Comparison of ENCODE assay signal across 21 cellular contexts in genomic region chr1:68046885-68047658, GRCh38. TPM values are rescaled to one million over a fixed set of nuclear protein-coding genes. Genes with fewer than 3 reads are reported as not detected.
A peak's percentile ranks its signal among the peaks of the same experiment; 100 is the strongest.
DNase-seq lines count a peak whose midpoint lies in the region; ATAC-seq and TF ChIP-seq lines count a peak whose summit lies in the region.
"Had no signal": no experiment of that assay in that cellular context is flagged by ENCODE, and none has a peak within 500 bp of the region (broad histone marks: within the 10 kb centered on the region; RNA-seq: fewer than 3 reads in every experiment).

No MANE protein-coding gene starts in this region.

- no peak for TF ChIP-seq CTCF in choroid plexus epithelial cell (conservative IDR thresholded peaks at IDR 0.05; ENCODE audit: low read depth, low read length)
- peak; percentile 19 for TF ChIP-seq CTCF in retinal pigment epithelial cell (conservative IDR thresholded peaks at IDR 0.05; ENCODE audit: low read depth, low read length)
- no peak for TF ChIP-seq CTCF in nephron progenitor cell (IDR thresholded peaks at IDR 0.05)

- no peaks in the 10 kb centered on the region for H3K36me3 ChIP-seq in HUES48 (ENCODE audit: control insufficient read depth, insufficient read depth, low read length)

- H3K36me3 Mint-ChIP-seq in T-helper 17 cell (ENCODE audit: low read depth) (no peaks in the 10 kb centered on the region), nephron progenitor cell (ENCODE audit: low read depth) (peaks cover 14% of the 10 kb centered on the region)
- H3K36me3 Mint-ChIP-seq: type B pancreatic cell had no signal

- no peak overlapping the region for H3K27ac ChIP-seq in HUES48 (ENCODE audit: low read depth, low read length)

- H3K27me3 ChIP-seq in HUES48 (ENCODE audit: control insufficient read depth, insufficient read depth, low read length) = peaks cover 61% of the 10 kb centered on the region

- H3K4me1 ChIP-seq in HUES48 (ENCODE audit: control insufficient read depth, insufficient read depth, low read length) = no peaks in the 10 kb centered on the region

- H3K9me3 Mint-ChIP-seq in nephron progenitor cell = no peaks in the 10 kb centered on the region
- H3K9me3 Mint-ChIP-seq: activated CD4-positive, alpha-beta T cell treated with anti-CD3 and anti-CD28 coated beads, Interleukin-2, amount 10 ng/mL, durations not matched to agents 7 days and 5 days; CD4-positive, alpha-beta T cell; T-helper 1 cell treated with Interleukin-12 subunit alpha and Interleukin-12 subunit beta and Interleukin-4 antibody, amounts not matched to agents 30 μg/mL and 1 μg/mL, for 36 hours had no signal

- H3K4me3 ChIP-seq in HUES48 (ENCODE audit: low read depth, low read length) = peak overlapping the region; percentile 50
- peak overlapping the region; percentile 20 for H3K4me3 ChIP-seq in choroid plexus epithelial cell (ENCODE audit: low read depth, low read length)
- peak overlapping the region; percentile 29 for H3K4me3 ChIP-seq in retinal pigment epithelial cell (ENCODE audit: low read length)

- peaks cover 5% of the 10 kb centered on the region for H3K4me1 Mint-ChIP-seq in T-helper 17 cell
- H3K4me1 Mint-ChIP-seq in nephron progenitor cell = no peaks in the 10 kb centered on the region
- H3K4me1 Mint-ChIP-seq: activated CD4-positive, alpha-beta T cell treated with anti-CD3 and anti-CD28 coated beads, Interleukin-2, amount 10 ng/mL, durations not matched to agents 7 days and 5 days had no signal

- DNase-seq in T-helper 17 cell (no peak), choroid plexus epithelial cell (ENCODE audit: low read depth) (peak; percentile 5), retinal pigment epithelial cell (ENCODE audit: low read depth) (no peak), nephron progenitor cell (no peak), superior temporal gyrus (ENCODE audit: extremely low spot score) (no peak), anterior cingulate cortex (lab: John Stamatoyannopoulos, UW) (no peak), SKM-1 treated with dmso at 0.1 percent for 144 hours (lab: John Stamatoyannopoulos, UW; ENCODE audit: unreplicated experiment) (no peak)
- DNase-seq: activated CD4-positive, alpha-beta T cell treated with anti-CD3 and anti-CD28 coated beads, Interleukin-2, amount 10 ng/mL, durations not matched to agents 7 days and 5 days; activated CD8-positive, alpha-beta memory T cell treated with anti-CD3 and anti-CD28 coated beads, Interleukin-2, amount 50 U/mL, for 4 hours; activated effector memory CD4-positive, alpha-beta T cell treated with Interleukin-2 at 50 U/mL for 16 hours; CD4-positive, alpha-beta T cell; DMS153; NCI-H1694 treated with DMSO at 0.1 percent for 48 hours; NCI-H82; stimulated activated CD4-positive, alpha-beta T cell treated with anti-CD3 and anti-CD28 coated beads, Interleukin-4, amount 100 ng/mL, for 24 hours had no signal

- ATAC-seq in T-helper 17 cell = no peak
- ATAC-seq: HCT116, Panc1 had no signal

- H3K27me3 Mint-ChIP-seq in T-helper 17 cell = peaks cover 32% of the 10 kb centered on the region
- H3K27me3 Mint-ChIP-seq in nephron progenitor cell (ENCODE audit: low read depth, poor library complexity) = peaks cover 38% of the 10 kb centered on the region

- H3K9me3 ChIP-seq in HUES48 (ENCODE audit: control insufficient read depth, insufficient read depth, low read length) = no peaks in the 10 kb centered on the region
- no peaks in the 10 kb centered on the region for H3K9me3 ChIP-seq in T-helper 17 cell (ENCODE audit: control insufficient read depth, low read length, poor library complexity, severe bottlenecking)

- H3K27ac Mint-ChIP-seq in T-helper 17 cell (no peak overlapping the region), nephron progenitor cell (no peak overlapping the region)
- H3K27ac Mint-ChIP-seq: activated CD4-positive, alpha-beta T cell treated with anti-CD3 and anti-CD28 coated beads, Interleukin-2, amount 10 ng/mL, durations not matched to agents 7 days and 5 days; CD4-positive, alpha-beta T cell; dendritic cell treated with granulocyte-macrophage colony-stimulating factor and Interleukin-4, amounts not matched to agents 40 ng/mL and 50 ng/mL, for 4 days; T-helper 1 cell treated with Interleukin-12 subunit alpha and Interleukin-12 subunit beta and Interleukin-4 antibody, amounts not matched to agents 30 μg/mL and 1 μg/mL, for 36 hours; type B pancreatic cell had no signal

- peak overlapping the region; percentile 19 for H3K4me3 Mint-ChIP-seq in T-helper 17 cell
- H3K4me3 Mint-ChIP-seq in nephron progenitor cell = no peak overlapping the region
- H3K4me3 Mint-ChIP-seq: activated CD4-positive, alpha-beta T cell treated with anti-CD3 and anti-CD28 coated beads, Interleukin-2, amount 10 ng/mL, durations not matched to agents 7 days and 5 days; CD4-positive, alpha-beta T cell; dendritic cell treated with granulocyte-macrophage colony-stimulating factor and Interleukin-4, amounts not matched to agents 40 ng/mL and 50 ng/mL, for 4 days; T-helper 1 cell treated with Interleukin-12 subunit alpha and Interleukin-12 subunit beta and Interleukin-4 antibody, amounts not matched to agents 30 μg/mL and 1 μg/mL, for 36 hours; type B pancreatic cell had no signal

- H3K9ac ChIP-seq in HUES48 (ENCODE audit: low read depth, low read length) = no peak overlapping the region

RNA-seq across cellular contexts. Expression of gene DIRAS3, which starts 3.4 kb away (rescaled TPM):
- not detected for total RNA-seq in T-helper 17 cell
- total RNA-seq: activated CD4-positive, alpha-beta T cell treated with anti-CD3 and anti-CD28 coated beads, Interleukin-2, amount 10 ng/mL, durations not matched to agents 7 days and 5 days; CD4-positive, alpha-beta T cell had no signal
